In genomic region chr3:98986073-98986472, GRCh38 we compare ENCODE assay signal across 11 cellular contexts.
A peak's percentile ranks its signal among the peaks of the same experiment; 100 is the strongest.
DNase-seq lines count a peak whose midpoint lies in the region; ATAC-seq, FAIRE-seq and TF ChIP-seq lines count a peak whose summit lies in the region.
"Had no signal": no experiment of that assay in that cellular context is flagged by ENCODE, and none has a peak within 500 bp of the region (broad histone marks: within the 10 kb centered on the region; RNA-seq: fewer than 3 reads in every experiment).

No MANE protein-coding gene starts in this region.

- no peak overlapping the region for H3K4me2 ChIP-seq in smooth muscle cell

- H3K27ac ChIP-seq in right cardiac atrium (ENCODE audit: low read length) (peak overlapping the region; percentile 17), smooth muscle cell (ENCODE audit: low read depth) (peak overlapping the region; percentile 77)
- H3K27ac ChIP-seq: thyroid gland had no signal

- no peak for TF ChIP-seq POLR2A in GM12891 (IDR thresholded peaks at IDR 0.05; ENCODE audit: low read depth, low read length)

- FAIRE-seq in GM12891 (lab: Jason Lieb, UNC) = no peak
- FAIRE-seq: small intestine had no signal

- DNase-seq in HT-29 (ENCODE audit: low spot score) (peak; percentile 49), astrocyte of the spinal cord (ENCODE audit: low read depth, low spot score) (peak; percentile 87), right cardiac atrium (peak in 1 of 3 donors; percentile 39), smooth muscle cell (lab: John Stamatoyannopoulos, UW; ENCODE audit: unreplicated experiment) (no peak), COLO668 (lab: John Stamatoyannopoulos, UW; ENCODE audit: unreplicated experiment) (no peak), GM12891 (ENCODE audit: insufficient read length, low spot score) (no peak)
- DNase-seq: activated CD4-positive, alpha-beta memory T cell treated with anti-CD3 and anti-CD28 coated beads, Interleukin-2, amount 10 ng/mL, durations not matched to agents 7 days and 5 days; NCI-H526; small intestine; thyroid gland had no signal

- H3K4me1 ChIP-seq in right cardiac atrium (ENCODE audit: control insufficient read depth, insufficient read depth, low read length) = peaks cover 2% of the 10 kb centered on the region
- H3K4me1 ChIP-seq in smooth muscle cell (ENCODE audit: low read depth) = peaks cover 22% of the 10 kb centered on the region
- H3K4me1 ChIP-seq: thyroid gland had no signal

- in situ Hi-C loops in astrocyte of the spinal cord (cut with HindIII; ENCODE audit: low sequenced_read_pairs) = no loop called here

- no peak overlapping the region for H3K9ac ChIP-seq in smooth muscle cell (ENCODE audit: low read depth)

- H3K9me3 ChIP-seq in right cardiac atrium (ENCODE audit: control insufficient read depth, low read length) = no peaks in the 10 kb centered on the region
- H3K9me3 ChIP-seq in smooth muscle cell (replicated peaks; ENCODE audit: low read depth) = no peaks in the 10 kb centered on the region
- H3K9me3 ChIP-seq: thyroid gland had no signal

- no peak overlapping the region for H3K4me3 ChIP-seq in astrocyte of the spinal cord (ENCODE audit: low read depth, low read length)
- H3K4me3 ChIP-seq in right cardiac atrium (ENCODE audit: low read length) = no peak overlapping the region
- no peak overlapping the region for H3K4me3 ChIP-seq in smooth muscle cell
- H3K4me3 ChIP-seq: thyroid gland had no signal

- H2AFZ ChIP-seq in smooth muscle cell (ENCODE audit: low read depth) = no peak overlapping the region

- peak in 1 of 2 donors; percentile 90 for ATAC-seq in right cardiac atrium
- no peak for ATAC-seq in GM19467 (IDR thresholded peaks at IDR 0.05; ENCODE audit: unreplicated experiment)

- no peaks in the 10 kb centered on the region for H3K36me3 ChIP-seq in smooth muscle cell (ENCODE audit: low read depth)
- H3K36me3 ChIP-seq: thyroid gland had no signal

- H3K79me2 ChIP-seq in smooth muscle cell (ENCODE audit: low read depth) = no peaks in the 10 kb centered on the region

- no peaks in the 10 kb centered on the region for H4K20me1 ChIP-seq in smooth muscle cell (ENCODE audit: low read depth)

- intact Hi-C loops in right cardiac atrium (cut with DNase I) = no loop called here

- H3F3A ChIP-seq in smooth muscle cell (ENCODE audit: low read depth) = no peaks in the 10 kb centered on the region

- no peaks in the 10 kb centered on the region for H3K27me3 ChIP-seq in right cardiac atrium (ENCODE audit: control insufficient read depth, insufficient read depth)
- H3K27me3 ChIP-seq in smooth muscle cell (ENCODE audit: low read depth) = no peaks in the 10 kb centered on the region
- H3K27me3 ChIP-seq: thyroid gland had no signal

- TF ChIP-seq CTCF in astrocyte of the spinal cord (IDR thresholded peaks at IDR 0.05; ENCODE audit: low read depth, low read length) (no peak), smooth muscle cell (IDR thresholded peaks at IDR 0.05; ENCODE audit: borderline replicate concordance, insufficient read depth, poor library complexity, severe bottlenecking) (no peak)

- 15% methylated on average over 1 of the region's 1 CpG for WGBS in right cardiac atrium
- 27% methylated on average over 1 of the region's 1 CpG for WGBS in smooth muscle cell (ENCODE audit: low lambda C conversion rate)

TF ChIP-seq in GM12891, 5 proteins besides CTCF, POLR2A, EP300 and RAD21:
- TF ChIP-seq PAX5 (IDR thresholded peaks at IDR 0.05; ENCODE audit: insufficient read depth, low read length, severe bottlenecking) = no peak
- no peak for TF ChIP-seq POU2F2 (IDR thresholded peaks at IDR 0.05; ENCODE audit: low read depth, low read length)
- TF ChIP-seq TAF1 (IDR thresholded peaks at IDR 0.05; ENCODE audit: low read depth, low read length) = no peak
- no peak for TF ChIP-seq SPI1 (IDR thresholded peaks at IDR 0.05; ENCODE audit: low read depth, low read length)
- TF ChIP-seq POLR2AphosphoS5 (IDR thresholded peaks at IDR 0.05; ENCODE audit: low read depth, low read length) = no peak

Comparison
In these comparisons a context has a peak if more than half of its experiments do, and no peak if none do; other contexts are left out.
1. DNase-seq: peak in HT-29 (single experiment) and astrocyte of the spinal cord (single experiment); none in smooth muscle cell (single experiment), COLO668 (single experiment) and GM12891 (single experiment).